Comparison of ENCODE assay signal across 8 cellular contexts in genomic region chr10:43322769-43323168, GRCh38. TPM values are rescaled to one million over a fixed set of nuclear protein-coding genes. Genes with fewer than 3 reads are reported as not detected.
DNase-seq lines count a peak whose midpoint lies in the region; ATAC-seq lines count a peak whose summit lies in the region.

No MANE protein-coding gene starts in this region.

- H3K4me2 ChIP-seq in Karpas-422 (ENCODE audit: low read depth, low read length, poor library complexity, severe bottlenecking): no peak overlapping the region

- WGBS in ectodermal cell, 2 experiments: 1% methylated on average over 26 of the region's 26 CpGs

- H2AFZ ChIP-seq in Karpas-422 (ENCODE audit: low read length): no peak overlapping the region

- H3K79me2 ChIP-seq in Karpas-422 (ENCODE audit: low read length): no peaks in the 10 kb centered on the region

- peaks cover 23% of the 10 kb centered on the region for H3K4me1 Mint-ChIP-seq in activated CD8-positive, alpha-beta memory T cell treated with anti-CD3 and anti-CD28 coated beads, Interleukin-2, amount 10 ng/mL, durations not matched to agents 7 days and 5 days

- H3K4me3 Mint-ChIP-seq in activated CD8-positive, alpha-beta memory T cell treated with anti-CD3 and anti-CD28 coated beads, Interleukin-2, amount 10 ng/mL, durations not matched to agents 7 days and 5 days: peak overlapping the region; percentile 11

- no peaks in the 10 kb centered on the region for H3K9me2 ChIP-seq in Karpas-422 (replicated peaks; ENCODE audit: insufficient read depth, low read length)

- no peak overlapping the region for H3K9ac ChIP-seq in Karpas-422 (ENCODE audit: low read length)

- no peaks in the 10 kb centered on the region for H3K36me3 ChIP-seq in Karpas-422 (ENCODE audit: insufficient read depth, low read length)
- no peaks in the 10 kb centered on the region for H3K36me3 ChIP-seq in ectodermal cell (ENCODE audit: control insufficient read depth, insufficient read depth, low read length)

- no peaks in the 10 kb centered on the region for H3K9me3 ChIP-seq in Karpas-422 (ENCODE audit: low read length)
- H3K9me3 ChIP-seq in ectodermal cell (ENCODE audit: control insufficient read depth, low read length): no peaks in the 10 kb centered on the region

- no peaks in the 10 kb centered on the region for H4K20me1 ChIP-seq in Karpas-422 (ENCODE audit: insufficient read depth, low read depth, low read length)

- ATAC-seq in GM18867 (IDR thresholded peaks at IDR 0.05; ENCODE audit: unreplicated experiment): peak; percentile 51
- peak; percentile 100 for ATAC-seq in activated CD8-positive, alpha-beta memory T cell treated with anti-CD3 and anti-CD28 coated beads, Interleukin-2, amount 10 ng/mL, durations not matched to agents 7 days and 5 days

- no peaks in the 10 kb centered on the region for H3K9me3 Mint-ChIP-seq in activated CD8-positive, alpha-beta memory T cell treated with anti-CD3 and anti-CD28 coated beads, Interleukin-2, amount 10 ng/mL, durations not matched to agents 7 days and 5 days (ENCODE audit: low read depth)

- H3K27me3 ChIP-seq in Karpas-422 (ENCODE audit: low read length) (no peaks in the 10 kb centered on the region), ectodermal cell (ENCODE audit: control insufficient read depth, insufficient read depth, low read length, poor library complexity, severe bottlenecking) (no peaks in the 10 kb centered on the region)

- H3K4me3 ChIP-seq in Karpas-422 (ENCODE audit: low read length) (no peak overlapping the region), ectodermal cell (ENCODE audit: insufficient read depth, low read depth, low read length) (peak overlapping the region; percentile 27)

- peak overlapping the region; percentile 25 for H3K27ac Mint-ChIP-seq in activated CD8-positive, alpha-beta memory T cell treated with anti-CD3 and anti-CD28 coated beads, Interleukin-2, amount 10 ng/mL, durations not matched to agents 7 days and 5 days

- peaks cover 6% of the 10 kb centered on the region for H3K27me3 Mint-ChIP-seq in activated CD8-positive, alpha-beta memory T cell treated with anti-CD3 and anti-CD28 coated beads, Interleukin-2, amount 10 ng/mL, durations not matched to agents 7 days and 5 days

- H3K27ac ChIP-seq in Karpas-422 (ENCODE audit: low read length) (no peak overlapping the region), ectodermal cell (ENCODE audit: insufficient read depth, low read depth, low read length, poor library complexity, severe bottlenecking) (no peak overlapping the region)

- peak; percentile 93 for DNase-seq in Karpas-422
- DNase-seq in activated CD8-positive, alpha-beta memory T cell treated with anti-CD3 and anti-CD28 coated beads, Interleukin-2, amount 10 ng/mL, durations not matched to agents 7 days and 5 days: peak; percentile 94
- peak; percentile 98 for DNase-seq in left kidney (ENCODE audit: low read depth, low spot score)
- DNase-seq in stimulated activated CD4-positive, alpha-beta T cell treated with anti-CD3 and anti-CD28 coated beads, Interleukin-1b, Interleukin-23, amount 100 ng/mL, for 1 hour (ENCODE audit: low read depth in 2 of 2): peak; percentile 61 to 63
- no peak for DNase-seq in GM19240 (ENCODE audit: insufficient read length, low spot score)
- DNase-seq in NCI-H2107 (lab: John Stamatoyannopoulos, UW): no peak

- CTCF ChIA-PET in activated CD8-positive, alpha-beta memory T cell treated with anti-CD3 and anti-CD28 coated beads, Interleukin-2, amount 10 ng/mL, durations not matched to agents 7 days and 5 days (lab: Charles Lee): interaction anchor here (1.0 to 2.6 kb wide), 4 partner anchors 24 to 35 kb away, joined by 3 to 11 read pairs (median 3); no protein-coding TSS in a partner anchor

- no peaks in the 10 kb centered on the region for H3K4me1 ChIP-seq in Karpas-422 (ENCODE audit: low read length)
- peaks cover 5% of the 10 kb centered on the region for H3K4me1 ChIP-seq in ectodermal cell (ENCODE audit: control insufficient read depth, insufficient read depth, low read length)

- no peaks in the 10 kb centered on the region for H3K36me3 Mint-ChIP-seq in activated CD8-positive, alpha-beta memory T cell treated with anti-CD3 and anti-CD28 coated beads, Interleukin-2, amount 10 ng/mL, durations not matched to agents 7 days and 5 days

RNA-seq across cellular contexts. Expression of gene FXYD4, which starts 48.7 kb away (rescaled TPM):
- not detected in 2 replicates for total RNA-seq in Karpas-422 (2014; rRNA removed; shearing (Covaris generic); ENCODE audit: low replicate concordance)
- total RNA-seq in activated CD8-positive, alpha-beta memory T cell treated with anti-CD3 and anti-CD28 coated beads, Interleukin-2, amount 10 ng/mL, durations not matched to agents 7 days and 5 days: under 1 TPM in 1 of 2 experiments, not detected in 1; 0.37 TPM
- not detected for polyA plus RNA-seq in ectodermal cell (2013, experiment 1 of 4)
- polyA plus RNA-seq in ectodermal cell (2013, experiment 2 of 4): not detected
- polyA plus RNA-seq in ectodermal cell (2013, experiment 3 of 4): not detected
- polyA plus RNA-seq in ectodermal cell (2013, experiment 4 of 4): not detected

RNA-seq across cellular contexts. Expression of gene RASGEF1A, which starts 55.9 kb away (rescaled TPM):
- total RNA-seq in Karpas-422 (2014; rRNA removed; shearing (Covaris generic); ENCODE audit: low replicate concordance): not detected in 2 replicates
- total RNA-seq in activated CD8-positive, alpha-beta memory T cell treated with anti-CD3 and anti-CD28 coated beads, Interleukin-2, amount 10 ng/mL, durations not matched to agents 7 days and 5 days: 1 to 10 TPM; 3.2 to 4.2 TPM
- 5.8 TPM for polyA plus RNA-seq in ectodermal cell (2013, experiment 1 of 4)
- polyA plus RNA-seq in ectodermal cell (2013, experiment 2 of 4): 4.3 TPM
- polyA plus RNA-seq in ectodermal cell (2013, experiment 3 of 4): 3.8 TPM
- 4.6 TPM for polyA plus RNA-seq in ectodermal cell (2013, experiment 4 of 4)

Comparison
In these comparisons a context has a peak if more than half of its experiments do, and no peak if none do; other contexts are left out.
1. DNase-seq: peak in Karpas-422 (single experiment), activated CD8-positive, alpha-beta memory T cell treated with anti-CD3 and anti-CD28 coated beads, Interleukin-2, amount 10 ng/mL, durations not matched to agents 7 days and 5 days (single experiment), left kidney (single experiment) and stimulated activated CD4-positive, alpha-beta T cell treated with anti-CD3 and anti-CD28 coated beads, Interleukin-1b, Interleukin-23, amount 100 ng/mL, for 1 hour (2 of 2); none in GM19240 (single experiment) and NCI-H2107 (single experiment).